26 cellular contexts compared by ENCODE assay signal in genomic region chr12:51275088-51275487, GRCh38. TPM values are rescaled to one million over a fixed set of nuclear protein-coding genes. Genes with fewer than 3 reads are reported as not detected.
"Had no signal": no experiment of that assay in that cellular context is flagged by ENCODE, and none has a peak within 500 bp of the region (broad histone marks: within the 10 kb centered on the region; RNA-seq: fewer than 3 reads in every experiment).

No MANE protein-coding gene starts in this region.

- H3K9me3 ChIP-seq: esophagus squamous epithelium, gastrocnemius medialis, testis, upper lobe of left lung had no signal

- H3K36me3 Mint-ChIP-seq: activated CD4-positive, alpha-beta memory T cell treated with anti-CD3 and anti-CD28 coated beads for 36 hours; stimulated activated memory B cell treated with anti-CD40 and anti-IgM and Interleukin-4, amounts not matched to agents 10 μg/mL and 1 μg/mL and 100 μg/mL, for 72 hours had no signal

- H3K4me3 Mint-ChIP-seq: activated CD4-positive, alpha-beta memory T cell treated with anti-CD3 and anti-CD28 coated beads for 36 hours; activated naive CD8-positive, alpha-beta T cell treated with anti-CD3 and anti-CD28 coated beads, Interleukin-2, amount 10 ng/mL, durations not matched to agents 7 days and 5 days; stimulated activated memory B cell treated with anti-CD40 and anti-IgM and Interleukin-4, amounts not matched to agents 10 μg/mL and 1 μg/mL and 100 μg/mL, for 72 hours; T-helper 1 cell treated with Interleukin-12 subunit alpha and Interleukin-12 subunit beta and Interleukin-4 antibody, amounts not matched to agents 30 μg/mL and 1 μg/mL, for 36 hours had no signal

- H3K4me1 ChIP-seq: testis had no signal

- H3K36me3 ChIP-seq: esophagus squamous epithelium, gastrocnemius medialis, upper lobe of left lung had no signal

- H3K27ac Mint-ChIP-seq: activated CD4-positive, alpha-beta memory T cell treated with anti-CD3 and anti-CD28 coated beads for 36 hours; activated naive CD8-positive, alpha-beta T cell treated with anti-CD3 and anti-CD28 coated beads, Interleukin-2, amount 10 ng/mL, durations not matched to agents 7 days and 5 days; stimulated activated memory B cell treated with anti-CD40 and anti-IgM and Interleukin-4, amounts not matched to agents 10 μg/mL and 1 μg/mL and 100 μg/mL, for 72 hours; T-helper 1 cell treated with Interleukin-12 subunit alpha and Interleukin-12 subunit beta and Interleukin-4 antibody, amounts not matched to agents 30 μg/mL and 1 μg/mL, for 36 hours had no signal

- H3K27me3 Mint-ChIP-seq: stimulated activated memory B cell treated with anti-CD40 and anti-IgM and Interleukin-4, amounts not matched to agents 10 μg/mL and 1 μg/mL and 100 μg/mL, for 72 hours had no signal

- H3K27ac ChIP-seq: coronary artery, esophagus squamous epithelium, gastrocnemius medialis, testis, upper lobe of left lung had no signal

- FAIRE-seq: bronchial epithelial cell had no signal

- DNase-seq: activated CD4-positive, alpha-beta memory T cell treated with anti-CD3 and anti-CD28 coated beads for 36 hours; activated CD4-positive, alpha-beta T cell treated with anti-CD3 and anti-CD28 coated beads for 4 hours; activated CD4-positive, CD25-positive, alpha-beta regulatory T cell; activated naive CD4-positive, alpha-beta T cell treated with Interleukin-2 at 50 U/mL for 16 hours; activated naive CD8-positive, alpha-beta T cell treated with anti-CD3 and anti-CD28 coated beads, Interleukin-2, amount 10 ng/mL, durations not matched to agents 7 days and 5 days; activated T-cell treated with anti-CD3 and anti-CD28 coated beads, Interleukin-2, amount 50 U/mL, for 48 hours; amygdala; esophagus squamous epithelium; gastrocnemius medialis; hypothalamus; left ventricle myocardium superior; mammary epithelial cell; midbrain; posterior cingulate gyrus; stimulated activated CD4-positive, alpha-beta T cell treated with anti-CD3 and anti-CD28 coated beads, Interleukin-15, amount 100 ng/mL, for 24 hours; T1000; testis; upper lobe of left lung had no signal

- H3K4me2 ChIP-seq: smooth muscle cell had no signal

- H3K27me3 ChIP-seq: testis, upper lobe of left lung had no signal

- H3K9me3 Mint-ChIP-seq: activated CD4-positive, alpha-beta memory T cell treated with anti-CD3 and anti-CD28 coated beads for 36 hours; activated naive CD8-positive, alpha-beta T cell treated with anti-CD3 and anti-CD28 coated beads, Interleukin-2, amount 10 ng/mL, durations not matched to agents 7 days and 5 days; stimulated activated memory B cell treated with anti-CD40 and anti-IgM and Interleukin-4, amounts not matched to agents 10 μg/mL and 1 μg/mL and 100 μg/mL, for 72 hours; T-helper 1 cell treated with Interleukin-12 subunit alpha and Interleukin-12 subunit beta and Interleukin-4 antibody, amounts not matched to agents 30 μg/mL and 1 μg/mL, for 36 hours had no signal

- ATAC-seq: gastrocnemius medialis; left ventricle myocardium superior; sciatic nerve; stimulated activated memory B cell treated with anti-CD40 and anti-IgM and Interleukin-4, amounts not matched to agents 10 μg/mL and 1 μg/mL and 100 μg/mL, for 72 hours had no signal

- H3K4me3 ChIP-seq: coronary artery, esophagus squamous epithelium, gastrocnemius medialis, smooth muscle cell, testis, upper lobe of left lung had no signal

RNA-seq across cellular contexts. Expression of gene SMAGP, which starts 4.9 kb away (rescaled TPM):
- polyA plus RNA-seq: neural cell had no signal

RNA-seq across cellular contexts. Expression of gene BIN2, which starts 48.9 kb away (rescaled TPM):
- total RNA-seq: bronchial epithelial cell, mammary epithelial cell, renal cortical epithelial cell, smooth muscle cell had no signal
- polyA plus RNA-seq: mammary epithelial cell, neural cell, smooth muscle cell had no signal
